In genomic region chr20:17771206-17772004, GRCh38 we compare ENCODE assay signal across 15 cellular contexts.
DNase-seq lines count a peak whose midpoint lies in the region; TF ChIP-seq lines count a peak whose summit lies in the region.
"Had no signal": no experiment of that assay in that cellular context is flagged by ENCODE, and none has a peak within 500 bp of the region (broad histone marks: within the 10 kb centered on the region; RNA-seq: fewer than 3 reads in every experiment).

No MANE protein-coding gene starts in this region.

- H3K9ac ChIP-seq in neural progenitor cell: no peak overlapping the region

- in situ Hi-C loops in ACHN (cut with HindIII; ENCODE audit: low pct_ligation_motif_present, low pct_unique_long_range_greater_than_20kb, low sequenced_read_pairs): no loop called here

- no peak overlapping the region for H2AFZ ChIP-seq in neural progenitor cell (replicated peaks)

- H3K4me1 Mint-ChIP-seq in neural progenitor cell: peaks cover 23% of the 10 kb centered on the region
- H3K4me1 Mint-ChIP-seq: activated CD4-positive, alpha-beta T cell treated with anti-CD3 and anti-CD28 coated beads, Interleukin-2, amount 10 ng/mL, durations not matched to agents 24 days and 14 days had no signal

- H3K27me3 Mint-ChIP-seq in neural progenitor cell (ENCODE audit: insufficient read depth, low read depth): peaks cover 7% of the 10 kb centered on the region
- H3K27me3 Mint-ChIP-seq: activated CD4-positive, alpha-beta T cell treated with anti-CD3 and anti-CD28 coated beads, Interleukin-2, amount 10 ng/mL, durations not matched to agents 24 days and 14 days had no signal

- DNase-seq in DMS79 (lab: John Stamatoyannopoulos, UW) (peak; percentile 47), NCI-H1105 treated with DMSO at 0.1 percent for 48 hours (lab: John Stamatoyannopoulos, UW) (peak; percentile 55), choroid plexus epithelial cell (ENCODE audit: low read depth) (peak; percentile 59), neural progenitor cell (ENCODE audit: low spot score) (no peak), iPS-NIHi11 (ENCODE audit: low spot score) (no peak), NCI-H1694 treated with DMSO at 0.1 percent for 48 hours (lab: John Stamatoyannopoulos, UW) (no peak), ACHN (no peak)
- DNase-seq: activated CD4-positive, alpha-beta T cell treated with anti-CD3 and anti-CD28 coated beads, Interleukin-2, amount 10 ng/mL, durations not matched to agents 24 days and 14 days; activated T-cell treated with anti-CD3 and anti-CD28 coated beads, Interleukin-2, amount 50 U/mL, for 24 hours; effector memory CD4-positive, alpha-beta T cell; SIG-M5; stimulated activated CD4-positive, alpha-beta T cell treated with anti-CD3 and anti-CD28 coated beads, Interleukin-2, amount 100 ng/mL, for 48 hours had no signal

- H3K27me3 ChIP-seq in neural progenitor cell: no peaks in the 10 kb centered on the region
- H3K27me3 ChIP-seq: suprapubic skin had no signal

- H3K9me3 ChIP-seq in neural progenitor cell (ENCODE audit: low read depth): no peaks in the 10 kb centered on the region
- H3K9me3 ChIP-seq: suprapubic skin had no signal

- H3K27ac ChIP-seq in neural progenitor cell: no peak overlapping the region
- H3K27ac ChIP-seq: C4-2B, suprapubic skin had no signal

- peak overlapping the region; percentile 87 for H3K27ac Mint-ChIP-seq in neural progenitor cell
- H3K27ac Mint-ChIP-seq: activated CD4-positive, alpha-beta T cell treated with anti-CD3 and anti-CD28 coated beads, Interleukin-2, amount 10 ng/mL, durations not matched to agents 24 days and 14 days; activated naive CD8-positive, alpha-beta T cell; activated T-cell treated with anti-CD3 and anti-CD28 coated beads, Interleukin-2, amount 50 U/mL, for 24 hours had no signal

- H3K4me1 ChIP-seq in neural progenitor cell: no peaks in the 10 kb centered on the region
- H3K4me1 ChIP-seq: suprapubic skin had no signal

- H4K20me1 ChIP-seq in neural progenitor cell (ENCODE audit: low read depth): no peaks in the 10 kb centered on the region

- no peak overlapping the region for H3K4me3 Mint-ChIP-seq in neural progenitor cell
- H3K4me3 Mint-ChIP-seq: activated CD4-positive, alpha-beta T cell treated with anti-CD3 and anti-CD28 coated beads, Interleukin-2, amount 10 ng/mL, durations not matched to agents 24 days and 14 days; activated naive CD8-positive, alpha-beta T cell; activated T-cell treated with anti-CD3 and anti-CD28 coated beads, Interleukin-2, amount 50 U/mL, for 24 hours had no signal

- TF ChIP-seq CTCF in choroid plexus epithelial cell (conservative IDR thresholded peaks at IDR 0.05; ENCODE audit: low read depth, low read length) (no peak), neural progenitor cell (IDR thresholded peaks at IDR 0.05) (no peak)

- H3K36me3 Mint-ChIP-seq in neural progenitor cell: peaks cover 2% of the 10 kb centered on the region
- H3K36me3 Mint-ChIP-seq: activated naive CD8-positive, alpha-beta T cell had no signal

- no peaks in the 10 kb centered on the region for H3K79me2 ChIP-seq in neural progenitor cell (ENCODE audit: low read depth)

- H3K36me3 ChIP-seq in neural progenitor cell: no peaks in the 10 kb centered on the region
- H3K36me3 ChIP-seq: suprapubic skin had no signal

- H3F3A ChIP-seq in neural progenitor cell (ENCODE audit: low read depth): no peaks in the 10 kb centered on the region

- no peak overlapping the region for H3K4me3 ChIP-seq in choroid plexus epithelial cell (ENCODE audit: low read depth, low read length)
- no peak overlapping the region for H3K4me3 ChIP-seq in neural progenitor cell
- H3K4me3 ChIP-seq: suprapubic skin had no signal

- peaks cover 2% of the 10 kb centered on the region for H3K9me3 Mint-ChIP-seq in neural progenitor cell
- H3K9me3 Mint-ChIP-seq: activated CD4-positive, alpha-beta T cell treated with anti-CD3 and anti-CD28 coated beads, Interleukin-2, amount 10 ng/mL, durations not matched to agents 24 days and 14 days; activated T-cell treated with anti-CD3 and anti-CD28 coated beads, Interleukin-2, amount 50 U/mL, for 24 hours had no signal

- no peak overlapping the region for H3K4me2 ChIP-seq in neural progenitor cell

Comparison
In these comparisons a context has a peak if more than half of its experiments do, and no peak if none do; other contexts are left out.
1. DNase-seq: peak in DMS79 (single experiment), NCI-H1105 treated with DMSO at 0.1 percent for 48 hours (single experiment) and choroid plexus epithelial cell (single experiment); none in neural progenitor cell (single experiment), iPS-NIHi11 (single experiment), NCI-H1694 treated with DMSO at 0.1 percent for 48 hours (single experiment) and ACHN (single experiment).